ENCODE assay signal across 1 cellular context in the genomic region with DNA sequence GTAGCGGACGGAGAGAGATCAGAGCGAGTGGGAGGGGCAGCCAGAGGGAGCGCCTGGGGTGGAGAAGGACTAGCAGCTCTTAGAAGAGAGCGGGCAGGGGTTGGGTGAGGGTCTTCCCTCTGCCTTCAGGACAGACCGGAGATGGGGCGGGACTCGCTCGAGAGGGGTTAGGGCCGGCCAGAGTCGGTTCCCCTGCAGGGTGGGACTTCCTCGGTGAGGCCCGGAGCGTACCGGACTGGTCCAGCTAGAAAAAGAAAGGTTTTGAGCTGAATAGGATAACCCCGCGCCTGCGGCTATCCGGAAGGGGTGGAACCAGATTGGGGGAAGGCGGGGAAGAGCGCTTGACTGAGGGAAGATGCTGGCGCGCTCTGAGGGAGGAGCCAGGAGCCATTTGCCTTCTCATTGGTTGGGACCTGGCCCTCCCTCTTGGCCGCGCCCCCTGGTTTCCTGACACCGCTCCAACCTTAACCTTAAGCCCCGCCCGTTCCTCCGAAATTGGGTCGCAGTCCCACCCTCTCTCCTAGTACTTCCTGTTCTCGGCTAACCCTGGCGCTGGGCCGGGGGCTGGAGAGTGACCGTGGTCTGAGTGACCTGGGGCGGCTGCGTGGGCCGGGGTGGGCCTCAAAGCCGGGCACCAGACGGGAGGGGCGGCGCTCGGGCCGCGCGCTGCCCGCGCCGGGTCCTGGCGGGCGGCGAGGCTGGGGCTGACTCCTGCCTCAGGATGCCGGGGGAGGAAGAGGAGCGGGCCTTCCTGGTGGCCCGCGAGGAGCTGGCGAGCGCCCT.
TF ChIP-seq lines count a peak whose summit lies in the region.

TSS of gene RNF31 (plus strand) at position 521 of the 783 bp plus-strand sequence. CDS start at position 722, 201 bp downstream.

TF ChIP-seq in K562, 482 proteins besides CTCF, POLR2A, EP300 and RAD21 (continued from another document and continues in another):
- TF ChIP-seq, protein P1, sequence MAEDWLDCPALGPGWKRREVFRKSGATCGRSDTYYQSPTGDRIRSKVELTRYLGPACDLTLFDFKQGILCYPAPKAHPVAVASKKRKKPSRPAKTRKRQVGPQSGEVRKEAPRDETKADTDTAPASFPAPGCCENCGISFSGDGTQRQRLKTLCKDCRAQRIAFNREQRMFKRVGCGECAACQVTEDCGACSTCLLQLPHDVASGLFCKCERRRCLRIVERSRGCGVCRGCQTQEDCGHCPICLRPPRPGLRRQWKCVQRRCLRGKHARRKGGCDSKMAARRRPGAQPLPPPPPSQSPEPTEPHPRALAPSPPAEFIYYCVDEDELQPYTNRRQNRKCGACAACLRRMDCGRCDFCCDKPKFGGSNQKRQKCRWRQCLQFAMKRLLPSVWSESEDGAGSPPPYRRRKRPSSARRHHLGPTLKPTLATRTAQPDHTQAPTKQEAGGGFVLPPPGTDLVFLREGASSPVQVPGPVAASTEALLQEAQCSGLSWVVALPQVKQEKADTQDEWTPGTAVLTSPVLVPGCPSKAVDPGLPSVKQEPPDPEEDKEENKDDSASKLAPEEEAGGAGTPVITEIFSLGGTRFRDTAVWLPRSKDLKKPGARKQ (CRISPR knock-in tag; IDR thresholded peaks at IDR 0.05) = no peak
- TF ChIP-seq KLF10 (CRISPR knock-in tag; IDR thresholded peaks at IDR 0.05) (no peak), ZBTB40 (IDR thresholded peaks at IDR 0.05) (peak; percentile 69; the same call in 1 of the 2 replicates), ZBTB40 (CRISPR knock-in tag; IDR thresholded peaks at IDR 0.05) (no peak), ILK (tag; IDR thresholded peaks at IDR 0.05; ENCODE audit: borderline replicate concordance, low read depth) (no peak), CC2D1A (IDR thresholded peaks at IDR 0.05) (no peak), BCLAF1 (IDR thresholded peaks at IDR 0.05; ENCODE audit: borderline replicate concordance in 1 of 2, control insufficient read depth in 1 of 2, low read depth in 2 of 2, low read length in 1 of 2) (no peak), E2F6 (IDR thresholded peaks at IDR 0.05; ENCODE audit: borderline replicate concordance in 1 of 2, extremely low read depth in 1 of 2, insufficient read depth in 1 of 2, insufficient read length in 1 of 2, low read depth in 1 of 2, low read length in 1 of 2, poor library complexity in 1 of 2, severe bottlenecking in 1 of 2) (peak in 1 of 2 experiments; percentile 20), NR2C1 (IDR thresholded peaks at IDR 0.05) (no peak), NR2C1 (tag; IDR thresholded peaks at IDR 0.05) (no peak), HLTF (IDR thresholded peaks at IDR 0.05) (no peak), CLOCK (CRISPR knock-in tag; IDR thresholded peaks at IDR 0.05; ENCODE audit: borderline replicate concordance) (no peak), HDGF (IDR thresholded peaks at IDR 0.05) (no peak), RBM14 (IDR thresholded peaks at IDR 0.05; ENCODE audit: borderline replicate concordance, insufficient read depth, low read depth, low read length) (no peak), FOXA3 (CRISPR knock-in tag; conservative IDR thresholded peaks at IDR 0.05 in 1 of 2, IDR thresholded peaks at IDR 0.05 in 1 of 2) (no peak), PHB2 (IDR thresholded peaks at IDR 0.05; ENCODE audit: low read depth) (no peak), ELF1 (tag; IDR thresholded peaks at IDR 0.05) (peak; percentile 61), RBBP5 (IDR thresholded peaks at IDR 0.05; ENCODE audit: borderline replicate concordance, insufficient read depth, low read length, poor library complexity, severe bottlenecking) (peak; percentile 40), ZNF431 (CRISPR knock-in tag; IDR thresholded peaks at IDR 0.05) (no peak)
- TF ChIP-seq, protein P2, sequence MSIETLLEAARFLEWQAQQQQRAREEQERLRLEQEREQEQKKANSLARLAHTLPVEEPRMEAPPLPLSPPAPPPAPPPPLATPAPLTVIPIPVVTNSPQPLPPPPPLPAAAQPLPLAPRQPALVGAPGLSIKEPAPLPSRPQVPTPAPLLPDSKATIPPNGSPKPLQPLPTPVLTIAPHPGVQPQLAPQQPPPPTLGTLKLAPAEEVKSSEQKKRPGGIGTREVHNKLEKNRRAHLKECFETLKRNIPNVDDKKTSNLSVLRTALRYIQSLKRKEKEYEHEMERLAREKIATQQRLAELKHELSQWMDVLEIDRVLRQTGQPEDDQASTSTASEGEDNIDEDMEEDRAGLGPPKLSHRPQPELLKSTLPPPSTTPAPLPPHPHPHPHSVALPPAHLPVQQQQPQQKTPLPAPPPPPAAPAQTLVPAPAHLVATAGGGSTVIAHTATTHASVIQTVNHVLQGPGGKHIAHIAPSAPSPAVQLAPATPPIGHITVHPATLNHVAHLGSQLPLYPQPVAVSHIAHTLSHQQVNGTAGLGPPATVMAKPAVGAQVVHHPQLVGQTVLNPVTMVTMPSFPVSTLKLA (conservative IDR thresholded peaks at IDR 0.05) = no peak
- TF ChIP-seq, protein P3, sequence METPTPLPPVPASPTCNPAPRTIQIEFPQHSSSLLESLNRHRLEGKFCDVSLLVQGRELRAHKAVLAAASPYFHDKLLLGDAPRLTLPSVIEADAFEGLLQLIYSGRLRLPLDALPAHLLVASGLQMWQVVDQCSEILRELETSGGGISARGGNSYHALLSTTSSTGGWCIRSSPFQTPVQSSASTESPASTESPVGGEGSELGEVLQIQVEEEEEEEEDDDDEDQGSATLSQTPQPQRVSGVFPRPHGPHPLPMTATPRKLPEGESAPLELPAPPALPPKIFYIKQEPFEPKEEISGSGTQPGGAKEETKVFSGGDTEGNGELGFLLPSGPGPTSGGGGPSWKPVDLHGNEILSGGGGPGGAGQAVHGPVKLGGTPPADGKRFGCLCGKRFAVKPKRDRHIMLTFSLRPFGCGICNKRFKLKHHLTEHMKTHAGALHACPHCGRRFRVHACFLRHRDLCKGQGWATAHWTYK (CRISPR knock-in tag; IDR thresholded peaks at IDR 0.05) = no peak
- TF ChIP-seq, protein P4, sequence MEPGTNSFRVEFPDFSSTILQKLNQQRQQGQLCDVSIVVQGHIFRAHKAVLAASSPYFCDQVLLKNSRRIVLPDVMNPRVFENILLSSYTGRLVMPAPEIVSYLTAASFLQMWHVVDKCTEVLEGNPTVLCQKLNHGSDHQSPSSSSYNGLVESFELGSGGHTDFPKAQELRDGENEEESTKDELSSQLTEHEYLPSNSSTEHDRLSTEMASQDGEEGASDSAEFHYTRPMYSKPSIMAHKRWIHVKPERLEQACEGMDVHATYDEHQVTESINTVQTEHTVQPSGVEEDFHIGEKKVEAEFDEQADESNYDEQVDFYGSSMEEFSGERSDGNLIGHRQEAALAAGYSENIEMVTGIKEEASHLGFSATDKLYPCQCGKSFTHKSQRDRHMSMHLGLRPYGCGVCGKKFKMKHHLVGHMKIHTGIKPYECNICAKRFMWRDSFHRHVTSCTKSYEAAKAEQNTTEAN (CRISPR knock-in tag; IDR thresholded peaks at IDR 0.05) = no peak
- TF ChIP-seq, protein P5, sequence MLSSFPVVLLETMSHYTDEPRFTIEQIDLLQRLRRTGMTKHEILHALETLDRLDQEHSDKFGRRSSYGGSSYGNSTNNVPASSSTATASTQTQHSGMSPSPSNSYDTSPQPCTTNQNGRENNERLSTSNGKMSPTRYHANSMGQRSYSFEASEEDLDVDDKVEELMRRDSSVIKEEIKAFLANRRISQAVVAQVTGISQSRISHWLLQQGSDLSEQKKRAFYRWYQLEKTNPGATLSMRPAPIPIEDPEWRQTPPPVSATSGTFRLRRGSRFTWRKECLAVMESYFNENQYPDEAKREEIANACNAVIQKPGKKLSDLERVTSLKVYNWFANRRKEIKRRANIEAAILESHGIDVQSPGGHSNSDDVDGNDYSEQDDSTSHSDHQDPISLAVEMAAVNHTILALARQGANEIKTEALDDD (IDR thresholded peaks at IDR 0.05) = no peak
